ENCODE assay signal across 19 cellular contexts in genomic region chr2:141590620-141591019, GRCh38.
DNase-seq lines count a peak whose midpoint lies in the region; ATAC-seq and TF ChIP-seq lines count a peak whose summit lies in the region.
"Had no signal": no experiment of that assay in that cellular context is flagged by ENCODE, and none has a peak within 500 bp of the region (broad histone marks: within the 10 kb centered on the region; RNA-seq: fewer than 3 reads in every experiment).

No MANE protein-coding gene starts in this region.

- peak; percentile 51 to 63 for ATAC-seq in right cardiac atrium
- ATAC-seq in activated CD4-positive, CD25-positive, alpha-beta regulatory T cell treated with anti-CD3 and anti-CD28 coated beads, Interleukin-2, amount 50 U/mL, for 24 hours = no peak
- ATAC-seq: A549 had no signal

- no peaks in the 10 kb centered on the region for H4K20me1 ChIP-seq in hepatocyte (ENCODE audit: insufficient read depth, poor library complexity, severe bottlenecking)
- H4K20me1 ChIP-seq: BLaER1 had no signal

- H3K9me3 Mint-ChIP-seq in type B pancreatic cell = no peaks in the 10 kb centered on the region

- intact Hi-C loops in right cardiac atrium (cut with DNase I) = no loop called here
- intact Hi-C loops in cardiac septum (cut with DNase I) = no loop called here

- H3K27me3 Mint-ChIP-seq in type B pancreatic cell = no peaks in the 10 kb centered on the region
- H3K27me3 Mint-ChIP-seq: CD4-positive, alpha-beta memory T cell had no signal

- peak overlapping the region; percentile 62 for H3K9ac ChIP-seq in SK-N-MC (ENCODE audit: insufficient read length)
- H3K9ac ChIP-seq: BLaER1, GM23248 had no signal

- DNase-seq in right cardiac atrium = peak in 1 of 3 donors; percentile 15
- no peak for DNase-seq in cardiac septum (ENCODE audit: low spot score)
- no peak for DNase-seq in SK-N-MC (ENCODE audit: low read depth, low spot score)
- DNase-seq in hepatocyte (ENCODE audit: low spot score) = no peak
- DNase-seq in type B pancreatic cell (ENCODE audit: extremely low spot score, unreplicated experiment) = no peak
- no peak for DNase-seq in BE2C
- DNase-seq in SJCRH30 = no peak
- DNase-seq: AML-193; CD4-positive, alpha-beta memory T cell; DND-41; EL; GM23248; H7 had no signal

- TF ChIP-seq CTCF in hepatocyte (IDR thresholded peaks at IDR 0.05; ENCODE audit: poor library complexity) (no peak), type B pancreatic cell (conservative IDR thresholded peaks at IDR 0.05) (no peak), BE2C (IDR thresholded peaks at IDR 0.05; ENCODE audit: low read depth, low read length) (no peak)

- H3K27ac ChIP-seq in right cardiac atrium (ENCODE audit: low read length) = no peak overlapping the region
- peak overlapping the region; percentile 98 for H3K27ac ChIP-seq in SK-N-MC
- no peak overlapping the region for H3K27ac ChIP-seq in hepatocyte
- no peak overlapping the region for H3K27ac ChIP-seq in SJCRH30
- H3K27ac ChIP-seq: 22Rv1, A549, BLaER1, GM23248 had no signal

- peak overlapping the region; percentile 10 for H3K27ac Mint-ChIP-seq in type B pancreatic cell
- H3K27ac Mint-ChIP-seq: CD14-positive monocyte; CD4-positive, alpha-beta memory T cell had no signal

- H3K27me3 ChIP-seq in right cardiac atrium (ENCODE audit: control insufficient read depth, insufficient read depth) = no peaks in the 10 kb centered on the region
- no peaks in the 10 kb centered on the region for H3K27me3 ChIP-seq in hepatocyte
- H3K27me3 ChIP-seq in BE2C = no peaks in the 10 kb centered on the region
- no peaks in the 10 kb centered on the region for H3K27me3 ChIP-seq in SJCRH30
- H3K27me3 ChIP-seq: BLaER1 had no signal

- H3K4me3 ChIP-seq in right cardiac atrium (ENCODE audit: low read length) = no peak overlapping the region
- peak overlapping the region; percentile 72 for H3K4me3 ChIP-seq in SK-N-MC
- no peak overlapping the region for H3K4me3 ChIP-seq in hepatocyte
- H3K4me3 ChIP-seq in BE2C (ENCODE audit: low read depth, low read length) = no peak overlapping the region
- no peak overlapping the region for H3K4me3 ChIP-seq in SJCRH30
- H3K4me3 ChIP-seq: A549, BLaER1, GM12878, GM23248 had no signal

- peaks cover 17% of the 10 kb centered on the region for H3K36me3 ChIP-seq in SK-N-MC (ENCODE audit: insufficient read depth, low read length)
- no peaks in the 10 kb centered on the region for H3K36me3 ChIP-seq in hepatocyte (replicated peaks; ENCODE audit: insufficient read depth, low read depth)
- no peaks in the 10 kb centered on the region for H3K36me3 ChIP-seq in BE2C
- H3K36me3 ChIP-seq in SJCRH30 = no peaks in the 10 kb centered on the region
- H3K36me3 ChIP-seq: BLaER1 had no signal

- 68% methylated on average over 5 of the region's 5 CpGs for WGBS in right cardiac atrium
- 74% methylated on average over 5 of the region's 5 CpGs for WGBS in hepatocyte (ENCODE audit: low lambda C conversion rate, missing lambda C conversion rate)

- no peaks in the 10 kb centered on the region for H3K79me2 ChIP-seq in hepatocyte

- H3K4me2 ChIP-seq in hepatocyte = peak overlapping the region; percentile 21
- H3K4me2 ChIP-seq: A549, BLaER1 had no signal

- no peak overlapping the region for H2AFZ ChIP-seq in hepatocyte
- H2AFZ ChIP-seq: GM23248 had no signal

- no peaks in the 10 kb centered on the region for H3K36me3 Mint-ChIP-seq in type B pancreatic cell
- H3K36me3 Mint-ChIP-seq: CD14-positive monocyte; CD4-positive, alpha-beta memory T cell had no signal

- peaks cover 3% of the 10 kb centered on the region for H3K4me1 ChIP-seq in right cardiac atrium (ENCODE audit: control insufficient read depth, insufficient read depth, low read length)
- no peaks in the 10 kb centered on the region for H3K4me1 ChIP-seq in hepatocyte (ENCODE audit: insufficient read depth)
- no peaks in the 10 kb centered on the region for H3K4me1 ChIP-seq in BE2C
- H3K4me1 ChIP-seq in SJCRH30 = no peaks in the 10 kb centered on the region
- H3K4me1 ChIP-seq: A549, BLaER1 had no signal

- peaks cover 16% of the 10 kb centered on the region for H3K4me1 Mint-ChIP-seq in type B pancreatic cell (ENCODE audit: unreplicated experiment)
- H3K4me1 Mint-ChIP-seq: CD14-positive monocyte; CD4-positive, alpha-beta memory T cell had no signal

- no peaks in the 10 kb centered on the region for H3K9me2 ChIP-seq in hepatocyte (replicated peaks; ENCODE audit: insufficient read depth)

- H3K9me3 ChIP-seq in right cardiac atrium (ENCODE audit: control insufficient read depth, low read length) (no peaks in the 10 kb centered on the region), SK-N-MC (ENCODE audit: low read depth, low read length) (peaks cover 9% of the 10 kb centered on the region), hepatocyte (ENCODE audit: low read depth) (no peaks in the 10 kb centered on the region), BE2C (no peaks in the 10 kb centered on the region), SJCRH30 (replicated peaks) (no peaks in the 10 kb centered on the region)
- H3K9me3 ChIP-seq: A549 had no signal

- peak overlapping the region; percentile 15 for H3K4me3 Mint-ChIP-seq in type B pancreatic cell
- H3K4me3 Mint-ChIP-seq: CD14-positive monocyte; CD4-positive, alpha-beta memory T cell had no signal

Comparison
In these comparisons a context has a peak if more than half of its experiments do, and no peak if none do; other contexts are left out.
1. ATAC-seq: peak in right cardiac atrium (2 of 2); none in activated CD4-positive, CD25-positive, alpha-beta regulatory T cell treated with anti-CD3 and anti-CD28 coated beads, Interleukin-2, amount 50 U/mL, for 24 hours (0 of 2).